In the genomic region with DNA sequence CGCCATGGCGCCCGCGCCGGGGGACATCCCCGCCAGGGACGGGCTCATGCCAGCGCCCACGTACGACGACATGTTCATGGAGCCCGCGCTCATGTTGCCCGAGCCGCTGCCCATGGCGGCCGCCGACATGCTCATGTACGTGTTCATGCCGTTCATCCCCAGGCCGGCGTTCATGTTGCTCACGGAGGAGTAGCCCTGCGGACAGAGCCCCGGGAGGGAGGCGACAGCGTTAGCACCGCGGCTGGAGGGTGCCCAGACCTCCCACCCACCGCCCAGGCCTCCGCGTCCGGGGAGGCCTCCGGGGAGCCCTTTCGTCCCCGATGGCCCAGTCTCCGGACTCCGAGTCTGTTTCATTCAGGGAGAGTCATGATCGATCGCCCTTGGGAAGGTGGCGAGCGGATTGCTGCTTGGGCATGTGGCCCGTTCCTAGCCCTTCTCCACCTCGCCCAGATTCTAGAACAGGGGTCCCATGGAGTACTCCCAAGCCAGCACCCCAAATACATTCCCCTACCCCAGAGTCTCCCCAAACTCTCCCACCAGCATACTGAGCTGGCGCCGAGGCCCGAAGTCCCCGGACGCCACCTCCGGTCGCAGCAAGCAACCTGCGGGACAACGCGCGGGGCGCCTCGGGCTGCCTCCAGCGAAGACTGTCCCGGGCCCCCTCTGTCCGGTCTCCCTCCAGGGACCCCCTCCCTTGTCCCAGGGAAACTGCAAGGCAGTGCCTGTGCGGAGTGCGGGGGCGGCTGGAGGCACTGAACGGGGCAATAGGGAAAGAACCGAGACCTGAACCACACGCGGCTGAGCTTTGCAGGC, we compare ENCODE assay signal across 12 cellular contexts. TPM values are rescaled to one million over a fixed set of nuclear protein-coding genes. Genes with fewer than 3 reads are reported as not detected.
DNase-seq lines count a peak whose midpoint lies in the region; ATAC-seq and TF ChIP-seq lines count a peak whose summit lies in the region.
"Had no signal": no experiment of that assay in that cellular context is flagged by ENCODE, and none has a peak within 500 bp of the region (broad histone marks: within the 10 kb centered on the region; RNA-seq: fewer than 3 reads in every experiment).

No MANE protein-coding gene starts in this region.

- H3K36me3 ChIP-seq in HEK293 (ENCODE audit: control insufficient read depth in 2 of 2, insufficient read depth in 1 of 2, low read length in 2 of 2) (peaks cover 0 to 3% of the 10 kb centered on the region in 2 experiments; a peak in 1 of 3 replicates), Peyer's patch (no peaks in the 10 kb centered on the region), iPS-18a (ENCODE audit: control insufficient read depth, low read depth, low read length) (no peaks in the 10 kb centered on the region), skeletal muscle satellite cell (ENCODE audit: insufficient read depth, low read length) (no peaks in the 10 kb centered on the region), gastroesophageal sphincter (no peaks in the 10 kb centered on the region)

- DNase-seq in Peyer's patch = peak in 1 of 3 donors; percentile 65
- DNase-seq in GM10266 (ENCODE audit: extremely low spot score) = no peak
- DNase-seq: kidney glomerular epithelial cell; stimulated activated CD4-positive, alpha-beta T cell treated with anti-CD3 and anti-CD28 coated beads, Interleukin-4, amount 100 ng/mL, for 4 hours had no signal

- POLR2A ChIA-PET in HEK293 (lab: Yijun Ruan, JAX) = no interaction called here

- 0 to 4% methylated on average over 7 to 11 of the region's 67 CpGs for WGBS in gastroesophageal sphincter (ENCODE audit: low coverage in 1 of 2), 2 donors

- TF ChIP-seq POLR2A in Peyer's patch (IDR thresholded peaks at IDR 0.05) = no peak
- TF ChIP-seq POLR2A in gastroesophageal sphincter (IDR thresholded peaks at IDR 0.05) = no peak

- ATAC-seq in GM21737 (IDR thresholded peaks at IDR 0.05; ENCODE audit: unreplicated experiment) = no peak
- no peak for ATAC-seq in gastroesophageal sphincter

- H3K9me3 ChIP-seq in HEK293 (ENCODE audit: control insufficient read depth, insufficient read depth, low read depth, low read length) (no peaks in the 10 kb centered on the region), Peyer's patch (peaks cover 0 to 16% (median 0%) of the 10 kb centered on the region in 4 donors), iPS-18a (ENCODE audit: control insufficient read depth, low read depth, low read length) (peaks cover 5% of the 10 kb centered on the region), skeletal muscle satellite cell (replicated peaks; ENCODE audit: low read length) (peaks cover 4% of the 10 kb centered on the region), gastroesophageal sphincter (no peaks in the 10 kb centered on the region)

- H3K4me3 ChIP-seq in HEK293 (ENCODE audit: low read depth, low read length) (peak overlapping the region; percentile 50), Peyer's patch (peak overlapping the region in 3 of 4 donors; percentile 22 to 50 (median 40)), iPS-18a (ENCODE audit: low read length) (peak overlapping the region; percentile 35), skeletal muscle satellite cell (ENCODE audit: low read length) (peak overlapping the region; percentile 50), gastroesophageal sphincter (peak overlapping the region in 1 of 2 donors; percentile 10)
- H3K4me3 ChIP-seq: SK-N-MC had no signal

- peak overlapping the region; percentile 63 for H3K4me2 ChIP-seq in skeletal muscle satellite cell (ENCODE audit: low read length)

- H3K27me3 ChIP-seq in Peyer's patch (peaks cover 0 to 24% of the 10 kb centered on the region in 2 donors), iPS-18a (ENCODE audit: control insufficient read depth, insufficient read depth, low read length) (peaks cover 99% of the 10 kb centered on the region), skeletal muscle satellite cell (ENCODE audit: control insufficient read depth, insufficient read depth, low read length) (peaks cover 91% of the 10 kb centered on the region), gastroesophageal sphincter (peaks cover 100% of the 10 kb centered on the region)

- TF ChIP-seq CTCF in HEK293 (tag by site-specific recombination; IDR thresholded peaks at IDR 0.05) (no peak), Peyer's patch (IDR thresholded peaks at IDR 0.05) (no peak), GM10266 (IDR thresholded peaks at IDR 0.05; ENCODE audit: control insufficient read depth, insufficient read depth, low read depth, missing control alignments) (no peak), gastroesophageal sphincter (IDR thresholded peaks at IDR 0.05) (no peak)

- CTCF ChIA-PET in HEK293 (lab: Yijun Ruan, JAX) = interaction anchor here (0.6 to 1.2 kb wide), 4 partner anchors 13 to 753 kb away, joined by 3 to 4 read pairs (median 3); no protein-coding TSS in a partner anchor

- H3K4me1 ChIP-seq in HEK293 (ENCODE audit: control insufficient read depth, insufficient read depth, low read length) (0 out of 2 replicates have a peak, but pooled peaks cover 2% of the 10 kb centered on the region), Peyer's patch (peaks cover 0 to 57% (median 0%) of the 10 kb centered on the region in 4 donors), iPS-18a (ENCODE audit: control insufficient read depth, low read depth, low read length) (peaks cover 16% of the 10 kb centered on the region), skeletal muscle satellite cell (ENCODE audit: control insufficient read depth, insufficient read depth, low read length) (peaks cover 7% of the 10 kb centered on the region), gastroesophageal sphincter (peaks cover 0 to 59% (median 22%) of the 10 kb centered on the region in 3 donors)

- H3K9ac ChIP-seq in iPS-18a (ENCODE audit: low read length) (no peak overlapping the region), skeletal muscle satellite cell (ENCODE audit: low read depth, low read length) (no peak overlapping the region)

- TF ChIP-seq EP300 in gastroesophageal sphincter (IDR thresholded peaks at IDR 0.05) = no peak

- H3K27ac ChIP-seq in HEK293 (ENCODE audit: extremely low read depth, low read depth, low read length) (no peak overlapping the region; the same call in 1 of the 2 replicates), Peyer's patch (peak overlapping the region in 3 of 4 donors; percentile 17 to 68 (median 38)), iPS-18a (ENCODE audit: low read length) (no peak overlapping the region), gastroesophageal sphincter (no peak overlapping the region)
- H3K27ac ChIP-seq: SK-N-MC had no signal

TF ChIP-seq in HEK293, 187 proteins besides CTCF, POLR2A, EP300 and RAD21:
- peak; percentile 36; the same call in 1 of the 2 replicates for TF ChIP-seq ZFHX2 (tag by site-specific recombination; conservative IDR thresholded peaks at IDR 0.05)
- no peak for TF ChIP-seq ZNF529 (tag by site-specific recombination; IDR thresholded peaks at IDR 0.05; ENCODE audit: insufficient replicate concordance)
TF ChIP-seq in HEK293: peak in this region for 1.

RNA-seq across cellular contexts. Expression of a gene that starts 1.2 kb away (rescaled TPM):
- total RNA-seq in Peyer's patch (1 to 10 TPM; 4.1 to 9.1 (median 5.4) TPM), gastroesophageal sphincter (not detected)
- total RNA-seq in skeletal muscle satellite cell (2012; rRNA removed) = not detected in 2 replicates
- total RNA-seq: G401, LHCN-M2 had no signal

Comparison
In these comparisons a context has a peak if more than half of its experiments do, and no peak if none do; other contexts are left out.
1. H3K27ac ChIP-seq: peak in Peyer's patch (3 of 4); none in HEK293 (single experiment), iPS-18a (single experiment) and gastroesophageal sphincter (0 of 4).
2. RNA of a gene that starts 1.2 kb away (total RNA-seq): 4.1 to 9.1 TPM in Peyer's patch; not detected in gastroesophageal sphincter; every median in the first group is over 4 times any median in the second.